In the genomic region with DNA sequence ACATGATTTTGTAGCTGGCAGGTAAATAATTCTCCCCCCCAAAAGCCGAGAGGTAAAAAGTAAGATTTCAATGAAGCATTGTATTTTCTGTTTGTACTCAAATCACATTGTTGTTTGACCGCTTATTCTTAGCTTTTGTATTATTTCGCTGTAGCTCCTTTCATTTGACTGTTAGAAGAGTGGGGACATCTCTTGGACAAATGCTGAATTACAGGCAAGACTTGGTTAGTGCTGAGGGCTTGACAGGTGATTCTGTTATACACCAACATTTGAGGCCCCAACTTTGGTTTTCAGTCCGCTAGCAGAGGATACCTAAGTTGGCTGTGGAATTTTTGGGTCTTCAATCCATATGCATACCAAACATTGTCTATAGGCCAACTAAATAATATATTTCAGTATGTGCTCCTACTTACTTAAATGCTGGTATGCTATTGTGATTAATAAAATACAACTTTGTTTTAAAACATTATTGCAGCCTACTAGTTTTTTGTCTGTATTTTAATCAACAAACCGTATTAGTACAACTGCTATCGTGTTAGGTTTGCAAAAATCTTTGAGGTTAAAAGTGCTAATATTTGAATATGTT, we compare ENCODE assay signal across 8 cellular contexts.
A peak's percentile ranks its signal among the peaks of the same experiment; 100 is the strongest.
DNase-seq lines count a peak whose midpoint lies in the region; ATAC-seq and TF ChIP-seq lines count a peak whose summit lies in the region.

No MANE protein-coding gene starts in this region.

- no peaks in the 10 kb centered on the region for H3K9me3 ChIP-seq in H9 (ENCODE audit: control insufficient read depth, low read depth, low read length)

- H3K27me3 ChIP-seq in H9 (ENCODE audit: insufficient read depth, low read length): no peaks in the 10 kb centered on the region

- DNase-seq in D341Med (ENCODE audit: low spot score) (peak; percentile 60), H9 (no peak), NCI-H460 (ENCODE audit: extremely low read depth, low read depth) (peak; percentile 60), left ventricle myocardium superior (no peak), smooth muscle cell of the brain vasculature (ENCODE audit: low read depth, low spot score) (peak; percentile 41)
- peak; percentile 4 for DNase-seq in activated gamma-delta T cell treated with anti-CD3 and anti-CD28 coated beads, Interleukin-2, amount 50 U/mL, for 16 hours (ENCODE audit: low read depth)

- no peaks in the 10 kb centered on the region for H4K20me1 ChIP-seq in H9 (ENCODE audit: control insufficient read depth, insufficient read depth, insufficient read length)

- no peak overlapping the region for H2BK12ac ChIP-seq in H9 (ENCODE audit: insufficient read length, low read depth, low read length)

- H3K4me3 Mint-ChIP-seq in H9: no peak overlapping the region

- H4K8ac ChIP-seq in H9 (replicated peaks; ENCODE audit: insufficient read length, low read depth, low read length): no peak overlapping the region

- H2BK20ac ChIP-seq in H9 (ENCODE audit: low read depth, low read length, poor library complexity, severe bottlenecking): no peak overlapping the region

- H3K9ac ChIP-seq in H9 (ENCODE audit: extremely low read depth, insufficient read length, low read length): no peak overlapping the region

- H3K4me2 ChIP-seq in H9 (ENCODE audit: insufficient read depth, insufficient read length, low read length): no peak overlapping the region

- no peak overlapping the region for H4K91ac ChIP-seq in H9 (ENCODE audit: insufficient read length, low read depth, low read length)

- ATAC-seq in left ventricle myocardium superior (peak; percentile 57), GM21737 (IDR thresholded peaks at IDR 0.05; ENCODE audit: unreplicated experiment) (no peak), HG02763 (IDR thresholded peaks at IDR 0.05; ENCODE audit: unreplicated experiment) (no peak)

- H2BK5ac ChIP-seq in H9 (ENCODE audit: insufficient read length, low read length): no peak overlapping the region

- no peak overlapping the region for H3K27ac ChIP-seq in H9 (ENCODE audit: insufficient read length, low read depth, low read length)

- H3K79me2 ChIP-seq in H9 (ENCODE audit: insufficient read depth, low read length): no peaks in the 10 kb centered on the region

- no CpG with 5 or more reads among the region's 6 CpGs for WGBS in H9 (ENCODE audit: extremely low coverage, insufficient read length, low lambda C conversion rate)

- no peak overlapping the region for H3K27ac Mint-ChIP-seq in H9

- no peak overlapping the region for H3K18ac ChIP-seq in H9 (ENCODE audit: insufficient read length, low read depth, low read length)

- no peaks in the 10 kb centered on the region for H3K27me3 Mint-ChIP-seq in H9 (ENCODE audit: low read depth)

- no peak overlapping the region for H2AK5ac ChIP-seq in H9 (ENCODE audit: insufficient read length, low read length)

- no peak overlapping the region for H2BK15ac ChIP-seq in H9 (ENCODE audit: low read depth, low read length)

- H3K23me2 ChIP-seq in H9 (ENCODE audit: insufficient read length, low read depth, low read length, poor library complexity, severe bottlenecking): no peaks in the 10 kb centered on the region

- no peak overlapping the region for H2BK120ac ChIP-seq in H9 (ENCODE audit: low read depth, low read length, poor library complexity, severe bottlenecking)

- H4K5ac ChIP-seq in H9 (ENCODE audit: insufficient read length, low read depth, low read length): no peak overlapping the region

- intact Hi-C loops in left ventricle myocardium superior (cut with micrococcal nuclease): no loop called here

- no peak overlapping the region for H3K56ac ChIP-seq in H9 (ENCODE audit: insufficient read length, low read depth, low read length)

- no peak overlapping the region for H2AFZ ChIP-seq in H9 (ENCODE audit: low read length)

- no peak overlapping the region for H3K14ac ChIP-seq in H9 (ENCODE audit: insufficient read depth, low read length)

- no peaks in the 10 kb centered on the region for H3K4me1 ChIP-seq in H9 (ENCODE audit: insufficient read depth, low read length)

- H3K36me3 Mint-ChIP-seq in H9 (ENCODE audit: insufficient read depth in 1 of 3, low read depth in 3 of 3): no peaks in the 10 kb centered on the region

- no peaks in the 10 kb centered on the region for H3K9me3 Mint-ChIP-seq in H9

- TF ChIP-seq CTCF in H9 (conservative IDR thresholded peaks at IDR 0.05): peak; percentile 85

- H3T11ph ChIP-seq in H9 (ENCODE audit: low read length): no peak overlapping the region

- peaks cover 0 to 2% of the 10 kb centered on the region in 2 experiments; a peak in 1 of 4 replicates for H3K4me1 Mint-ChIP-seq in H9

- H3K4ac ChIP-seq in H9 (ENCODE audit: low read depth, low read length): no peak overlapping the region

- H3K23ac ChIP-seq in H9 (ENCODE audit: insufficient read length, low read depth, low read length): no peak overlapping the region

- peaks cover 4% of the 10 kb centered on the region for H3K79me1 ChIP-seq in H9 (ENCODE audit: insufficient read depth, low read depth, low read length, poor library complexity, severe bottlenecking)

Comparison
In these comparisons a context has a peak if more than half of its experiments do, and no peak if none do; other contexts are left out.
1. DNase-seq: peak in D341Med (single experiment), NCI-H460 (single experiment), activated gamma-delta T cell treated with anti-CD3 and anti-CD28 coated beads, Interleukin-2, amount 50 U/mL, for 16 hours (single experiment) and smooth muscle cell of the brain vasculature (single experiment); none in H9 (single experiment) and left ventricle myocardium superior (single experiment).